ENCODE assay signal across 36 cellular contexts in genomic region chr14:83874662-83875061, GRCh38.
DNase-seq lines count a peak whose midpoint lies in the region; ATAC-seq, FAIRE-seq and TF ChIP-seq lines count a peak whose summit lies in the region.
"Had no signal": no experiment of that assay in that cellular context is flagged by ENCODE, and none has a peak within 500 bp of the region (broad histone marks: within the 10 kb centered on the region; RNA-seq: fewer than 3 reads in every experiment).

No MANE protein-coding gene starts in this region.

- no peak overlapping the region for H3K27ac ChIP-seq in kidney (ENCODE audit: low read depth in 2 of 2, low read length in 2 of 2)
- H3K27ac ChIP-seq: BLaER1 treated with 17β-estradiol and CSF1 and Interleukin-3, amounts not matched to agents 10 nM and 100 nM; brain microvascular endothelial cell; heart right ventricle; PC-9; upper lobe of left lung; VCaP had no signal

- ATAC-seq in natural killer cell = no peak
- ATAC-seq: heart right ventricle; HepG2; left lobe of liver; naive thymus-derived CD4-positive, alpha-beta T cell had no signal

- peaks cover 5% of the 10 kb centered on the region for H3K9me3 Mint-ChIP-seq in mesothelial cell of epicardium
- peaks cover 12 to 15% of the 10 kb centered on the region in 2 donors for H3K9me3 Mint-ChIP-seq in natural killer cell

- H3K36me3 Mint-ChIP-seq in mesothelial cell of epicardium = no peaks in the 10 kb centered on the region
- H3K36me3 Mint-ChIP-seq in natural killer cell = no peaks in the 10 kb centered on the region
- H3K36me3 Mint-ChIP-seq: naive thymus-derived CD4-positive, alpha-beta T cell had no signal

- no peaks in the 10 kb centered on the region for H3K9me3 ChIP-seq in kidney (ENCODE audit: control insufficient read depth in 1 of 2, low read length in 2 of 2)
- H3K9me3 ChIP-seq: BLaER1 treated with 17β-estradiol and CSF1 and Interleukin-3, amounts not matched to agents 10 nM and 100 nM; Caco-2; heart right ventricle; upper lobe of left lung had no signal

- H3K4me3 ChIP-seq in AG10803 (ENCODE audit: low read length) (no peak overlapping the region), fibroblast of mammary gland (ENCODE audit: control insufficient read depth, low read depth, low read length) (no peak overlapping the region), kidney (ENCODE audit: low read length in 2 of 2) (no peak overlapping the region)
- H3K4me3 ChIP-seq: BLaER1 treated with 17β-estradiol and CSF1 and Interleukin-3, amounts not matched to agents 10 nM and 100 nM; heart right ventricle; PC-9; upper lobe of left lung had no signal

- H3K9ac ChIP-seq in kidney (ENCODE audit: low read length in 2 of 2) = no peak overlapping the region
- H3K9ac ChIP-seq: BLaER1 treated with 17β-estradiol and CSF1 and Interleukin-3, amounts not matched to agents 10 nM and 100 nM had no signal

- TF ChIP-seq CTCF in AG10803 (conservative IDR thresholded peaks at IDR 0.05; ENCODE audit: low read length) (no peak), fibroblast of mammary gland (conservative IDR thresholded peaks at IDR 0.05; ENCODE audit: control insufficient read depth, insufficient read depth, low read depth, low read length) (no peak), mesothelial cell of epicardium (IDR thresholded peaks at IDR 0.05; ENCODE audit: unreplicated experiment) (no peak), natural killer cell (IDR thresholded peaks at IDR 0.05) (no peak), kidney (IDR thresholded peaks at IDR 0.05; ENCODE audit: borderline replicate concordance, extremely low read depth, insufficient read depth) (no peak)

- intact Hi-C loops in natural killer cell (cut with micrococcal nuclease) = no loop called here
- intact Hi-C loops in kidney (cut with DNase I) = no loop called here

- DNase-seq in AG10803 (ENCODE audit: low read depth) = peak; percentile 7
- DNase-seq in LHCN-M2 (ENCODE audit: low read depth) = peak; percentile 78
- peak; percentile 17 for DNase-seq in fibroblast of mammary gland (ENCODE audit: low read depth)
- no peak for DNase-seq in mesothelial cell of epicardium (ENCODE audit: low spot score in 2 of 2, unreplicated experiment in 2 of 2)
- no peak for DNase-seq in natural killer cell
- DNase-seq in kidney = no peak
- DNase-seq in inferior parietal cortex (ENCODE audit: extremely low spot score) = no peak
- no peak for DNase-seq in activated CD8-positive, alpha-beta memory T cell treated with anti-CD3 and anti-CD28 coated beads, Interleukin-2, amount 50 U/mL, for 48 hours
- DNase-seq: ACHN; activated CD4-positive, alpha-beta T cell treated with anti-CD3 and anti-CD28 coated beads for 4 hours; activated CD8-positive, alpha-beta memory T cell treated with anti-CD3 and anti-CD28 coated beads for 24 hours; activated effector memory CD4-positive, alpha-beta T cell treated with anti-CD3 and anti-CD28 coated beads, Interleukin-2, amount 50 U/mL, for 16 hours; activated T-cell treated with anti-CD3 and anti-CD28 coated beads, Interleukin-2, amount 50 U/mL, for 1 hour; brain microvascular endothelial cell; Caco-2; DMS79 treated with DMSO at 0.1 percent for 48 hours; GOT3; heart right ventricle; naive thymus-derived CD4-positive, alpha-beta T cell; NCI-H1092; NCI-H187; NCI-H2171 treated with DMSO at 0.1 percent for 48 hours; NCI-H524 treated with DMSO at 0.1 percent for 48 hours; NK-92 treated with Interleukin-12 subunit alpha and Interleukin-12 subunit beta, amount 100 ng/mL, for 24 hours; PC-9; SHP77; small intestine; stimulated activated CD4-positive, alpha-beta T cell treated with anti-CD3 and anti-CD28 coated beads, Interleukin-2, amount 100 ng/mL, for 24 hours; substantia nigra; T-helper 9 cell; upper lobe of left lung had no signal

- no peaks in the 10 kb centered on the region for H3K36me3 ChIP-seq in kidney (ENCODE audit: control insufficient read depth in 1 of 2, insufficient read depth in 2 of 2, low read length in 2 of 2)
- H3K36me3 ChIP-seq: BLaER1 treated with 17β-estradiol and CSF1 and Interleukin-3, amounts not matched to agents 10 nM and 100 nM; brain microvascular endothelial cell; heart right ventricle; upper lobe of left lung had no signal

- no peak for FAIRE-seq in kidney (lab: Jason Lieb, UNC)
- FAIRE-seq: endothelial cell of umbilical vein, HepG2, small intestine had no signal

- H3K27me3 Mint-ChIP-seq in mesothelial cell of epicardium (ENCODE audit: low read depth) (no peaks in the 10 kb centered on the region), natural killer cell (ENCODE audit: low read depth in 2 of 2) (no peaks in the 10 kb centered on the region)
- H3K27me3 Mint-ChIP-seq: naive thymus-derived CD4-positive, alpha-beta T cell had no signal

- no peaks in the 10 kb centered on the region for H3K4me1 ChIP-seq in kidney (ENCODE audit: control insufficient read depth in 1 of 2, insufficient read depth in 1 of 2, low read depth in 1 of 2, low read length in 2 of 2)
- H3K4me1 ChIP-seq: Caco-2, heart right ventricle, upper lobe of left lung had no signal

- peak overlapping the region; percentile 58 for H3K27ac Mint-ChIP-seq in mesothelial cell of epicardium
- no peak overlapping the region for H3K27ac Mint-ChIP-seq in natural killer cell
- H3K27ac Mint-ChIP-seq: naive thymus-derived CD4-positive, alpha-beta T cell had no signal

- H3K4me1 Mint-ChIP-seq in mesothelial cell of epicardium (peaks cover 29% of the 10 kb centered on the region), natural killer cell (no peaks in the 10 kb centered on the region)
- H3K4me1 Mint-ChIP-seq: naive thymus-derived CD4-positive, alpha-beta T cell had no signal

- H3K4me3 Mint-ChIP-seq in mesothelial cell of epicardium (no peak overlapping the region), natural killer cell (no peak overlapping the region)
- H3K4me3 Mint-ChIP-seq: naive thymus-derived CD4-positive, alpha-beta T cell had no signal

Comparison
In these comparisons a context has a peak if more than half of its experiments do, and no peak if none do; other contexts are left out.
1. DNase-seq: peak in AG10803 (single experiment), LHCN-M2 (single experiment) and fibroblast of mammary gland (single experiment); none in mesothelial cell of epicardium (0 of 2), natural killer cell (single experiment), kidney (single experiment), inferior parietal cortex (single experiment) and activated CD8-positive, alpha-beta memory T cell treated with anti-CD3 and anti-CD28 coated beads, Interleukin-2, amount 50 U/mL, for 48 hours (single experiment).